Comparison of ENCODE assay signal across 16 cellular contexts in the genomic region with DNA sequence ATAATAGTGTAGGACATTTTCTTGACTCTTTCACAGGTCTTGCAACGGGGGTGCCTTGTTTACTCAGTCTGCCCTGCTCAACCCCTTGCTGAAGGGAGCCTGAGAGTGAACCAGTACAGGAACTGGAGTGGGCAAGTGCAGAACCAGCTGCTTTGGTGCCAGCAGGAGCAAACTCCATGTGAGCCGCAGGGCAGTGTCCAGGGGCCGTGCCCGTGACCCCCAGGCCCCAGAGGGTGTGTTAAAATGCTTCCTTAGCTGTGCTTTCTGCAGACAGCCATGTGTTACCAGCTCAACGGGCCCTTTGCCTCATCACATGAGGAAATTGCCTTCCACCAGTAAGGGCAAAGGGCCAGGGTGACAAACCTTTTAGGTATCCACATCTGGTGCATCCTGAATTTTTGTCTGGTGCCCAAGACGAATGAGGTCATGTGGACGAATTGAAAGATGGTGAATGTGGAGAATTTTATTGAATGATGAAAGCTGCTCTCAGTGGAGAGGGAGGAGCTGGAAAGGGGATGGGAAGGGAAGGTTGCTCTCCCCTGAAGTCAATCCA. TPM values are rescaled to one million over a fixed set of nuclear protein-coding genes. Genes with fewer than 3 reads are reported as not detected.
DNase-seq lines count a peak whose midpoint lies in the region; ATAC-seq, FAIRE-seq and TF ChIP-seq lines count a peak whose summit lies in the region.
"Had no signal": no experiment of that assay in that cellular context is flagged by ENCODE, and none has a peak within 500 bp of the region (broad histone marks: within the 10 kb centered on the region; RNA-seq: fewer than 3 reads in every experiment).

No MANE protein-coding gene starts in this region.

- no peaks in the 10 kb centered on the region for H3K4me1 ChIP-seq in HepG2 (ENCODE audit: insufficient read depth, low read length)
- H3K4me1 ChIP-seq in ascending aorta = no peaks in the 10 kb centered on the region
- H3K4me1 ChIP-seq: A549, BLaER1, Caco-2 had no signal

- POLR2A ChIA-PET in HepG2 (lab: Yijun Ruan, JAX) = no interaction called here

- CTCF ChIA-PET in HepG2 (lab: Yijun Ruan, JAX; ENCODE audit: low intra/inter-chr PET ratio, low total read pairs) = no interaction called here

- H3K36me3 ChIP-seq in MG63 = no peaks in the 10 kb centered on the region
- H3K36me3 ChIP-seq in HepG2 (replicated peaks in 1 of 2; ENCODE audit: control insufficient read depth in 1 of 2, insufficient read depth in 2 of 2, low read length in 2 of 2) = no peaks in the 10 kb centered on the region
- no peaks in the 10 kb centered on the region for H3K36me3 ChIP-seq in ascending aorta
- H3K36me3 ChIP-seq: BLaER1 had no signal

- H3K9me3 ChIP-seq in MG63 (no peaks in the 10 kb centered on the region), HepG2 (ENCODE audit: low read length) (peaks cover 50% of the 10 kb centered on the region), ascending aorta (no peaks in the 10 kb centered on the region)
- H3K9me3 ChIP-seq: A549, BLaER1, Caco-2 had no signal

- H3K79me2 ChIP-seq in HepG2 (ENCODE audit: insufficient read depth, low read length) = no peaks in the 10 kb centered on the region

- TF ChIP-seq CTCF in fibroblast of mammary gland (conservative IDR thresholded peaks at IDR 0.05; ENCODE audit: control insufficient read depth, insufficient read depth, low read depth, low read length) (no peak), HepG2 (CRISPR knock-in tag; IDR thresholded peaks at IDR 0.05) (no peak), ascending aorta (IDR thresholded peaks at IDR 0.05) (no peak)

- intact Hi-C loops in HepG2 (cut with micrococcal nuclease; ENCODE audit: unreplicated experiment) = no loop called here
- intact Hi-C loops in ascending aorta (cut with DNase I) = no loop called here

- H3K4me3 ChIP-seq in MG63 = no peak overlapping the region
- no peak overlapping the region for H3K4me3 ChIP-seq in fibroblast of mammary gland (ENCODE audit: control insufficient read depth, low read depth, low read length)
- H3K4me3 ChIP-seq in HepG2 (replicated peaks in 1 of 3; ENCODE audit: insufficient read depth in 1 of 3, low read depth in 2 of 3, low read length in 3 of 3) = no peak overlapping the region
- no peak overlapping the region for H3K4me3 ChIP-seq in ascending aorta
- H3K4me3 ChIP-seq: A549, BLaER1, GM23338, K562 had no signal

- H3K27me3 ChIP-seq in MG63 (no peaks in the 10 kb centered on the region), HepG2 (ENCODE audit: control insufficient read depth in 1 of 2, insufficient read depth in 2 of 2, low read length in 2 of 2) (no peaks in the 10 kb centered on the region), ascending aorta (no peaks in the 10 kb centered on the region)
- H3K27me3 ChIP-seq: BLaER1 had no signal

- H3K4me2 ChIP-seq in HepG2 (ENCODE audit: low read depth, low read length) = no peak overlapping the region
- H3K4me2 ChIP-seq: A549, BLaER1, GM23338 had no signal

- in situ Hi-C loops in HepG2 (cut with HindIII; ENCODE audit: extremely low pct_ligation_motif_present, low pct_unique_long_range_greater_than_20kb) = loop anchor here (25.0 kb wide), 1 partner anchor 132 kb away; no protein-coding TSS in a partner anchor

- TF ChIP-seq POLR2A in HepG2 (IDR thresholded peaks at IDR 0.05; ENCODE audit: insufficient read depth in 1 of 2, low read depth in 2 of 2, low read length in 2 of 2) = no peak

- no peak overlapping the region for H3K9ac ChIP-seq in HepG2 (ENCODE audit: insufficient read depth, low read depth, low read length)
- H3K9ac ChIP-seq: BLaER1 had no signal

- no peak for FAIRE-seq in HepG2 (lab: Jason Lieb, UNC)
- FAIRE-seq: A549, K562 had no signal

- DNase-seq in HCEC 1CT (peak; percentile 1), MG63 (peak; percentile 52), fibroblast of mammary gland (ENCODE audit: low read depth) (peak; percentile 4), HepG2 (ENCODE audit: low spot score) (no peak), ascending aorta (ENCODE audit: low spot score in 2 of 2) (no peak)
- DNase-seq: Caco-2; CD8-positive, alpha-beta memory T cell; DND-41; GF-D8; H7 had no signal

- TF ChIP-seq EP300 in HepG2 (IDR thresholded peaks at IDR 0.05; ENCODE audit: low read depth in 2 of 2, low read length in 2 of 2) = no peak
- no peak for TF ChIP-seq EP300 in HepG2 (CRISPR knock-in tag; IDR thresholded peaks at IDR 0.05; ENCODE audit: borderline replicate concordance)

- BruUV-seq in HepG2 (replicated peaks; lab: Mats Ljungman, UMichigan) = no TSS peak

- 1% methylated on average over 4 of the region's 7 CpGs for WGBS in HepG2 (ENCODE audit: low lambda C conversion rate)

- no peak for ATAC-seq in GM18873 (IDR thresholded peaks at IDR 0.05; ENCODE audit: low FRiP score, unreplicated experiment)
- no peak for ATAC-seq in HepG2
- ATAC-seq: A549, GM23338, K562 had no signal

- no peak overlapping the region for H2AFZ ChIP-seq in HepG2 (ENCODE audit: low read length)
- H2AFZ ChIP-seq: GM23338 had no signal

- TF ChIP-seq RAD21 in HepG2 (CRISPR knock-in tag; IDR thresholded peaks at IDR 0.05) = no peak

- H3K27ac ChIP-seq in HepG2 (ENCODE audit: extremely low read length, insufficient read depth, low read length) (no peak overlapping the region), ascending aorta (no peak overlapping the region)
- H3K27ac ChIP-seq: A549, BLaER1 had no signal

- H4K20me1 ChIP-seq in HepG2 (ENCODE audit: insufficient read depth, low read length) = no peaks in the 10 kb centered on the region
- H4K20me1 ChIP-seq: BLaER1 had no signal

TF ChIP-seq in HepG2, 621 proteins besides CTCF, POLR2A, EP300 and RAD21 (continues in another document):
- no peak for TF ChIP-seq RBM22 (optimal IDR thresholded peaks at IDR 0.05; ENCODE audit: low read length)
- TF ChIP-seq, protein P1, sequence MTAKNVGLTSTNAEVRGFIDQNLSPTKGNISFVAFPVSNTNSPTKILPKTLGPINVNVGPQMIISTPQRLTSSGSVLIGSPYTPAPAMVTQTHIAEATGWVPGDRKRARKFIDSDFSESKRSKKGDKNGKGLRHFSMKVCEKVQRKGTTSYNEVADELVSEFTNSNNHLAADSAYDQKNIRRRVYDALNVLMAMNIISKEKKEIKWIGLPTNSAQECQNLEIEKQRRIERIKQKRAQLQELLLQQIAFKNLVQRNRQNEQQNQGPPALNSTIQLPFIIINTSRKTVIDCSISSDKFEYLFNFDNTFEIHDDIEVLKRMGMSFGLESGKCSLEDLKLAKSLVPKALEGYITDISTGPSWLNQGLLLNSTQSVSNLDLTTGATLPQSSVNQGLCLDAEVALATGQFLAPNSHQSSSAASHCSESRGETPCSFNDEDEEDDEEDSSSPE (CRISPR knock-in tag; IDR thresholded peaks at IDR 0.05) = no peak
- TF ChIP-seq ZNF253 (CRISPR knock-in tag; IDR thresholded peaks at IDR 0.05; ENCODE audit: borderline replicate concordance) = no peak

RNA-seq across cellular contexts. Expression of gene OR5D13, which starts 53.6 kb away (rescaled TPM):
- not detected in 2 replicates for total RNA-seq in MG63 (2014; rRNA removed; shearing (Covaris generic); ENCODE audit: low replicate concordance)
- total RNA-seq in HepG2 (2016; rRNA removed; fragmentation: Illumina TruSeq; extraction: Trizol) (not detected in 2 replicates), ascending aorta (not detected)
- not detected in 2 replicates for total RNA-seq in HepG2 (2016; cell fraction: cytosol; rRNA removed; fragmentation: Illumina TruSeq; extraction: Trizol; ENCODE audit: low read depth)
- not detected in 2 replicates for total RNA-seq in HepG2 (2016; cell fraction: insoluble cytoplasmic fraction; rRNA removed; fragmentation: Illumina TruSeq; extraction: Trizol)
- total RNA-seq in HepG2 (2016; cell fraction: membrane; rRNA removed; fragmentation: Illumina TruSeq; extraction: Trizol) = not detected in 2 replicates
- total RNA-seq in HepG2 (2016; cell fraction: nucleus; rRNA removed; fragmentation: Illumina TruSeq; extraction: Trizol) = not detected in 2 replicates
- not detected in 2 replicates for polyA plus RNA-seq in HepG2 (2011; rRNA removed)
- not detected in 2 replicates for polyA plus RNA-seq in HepG2 (2011; cell fraction: cytosol; rRNA removed)
- polyA plus RNA-seq in HepG2 (2011; cell fraction: nucleus; rRNA removed) = not detected in 2 replicates
- not detected in 2 replicates for polyA plus RNA-seq in HepG2 (2012)
- polyA plus RNA-seq in HepG2 (2016; cell fraction: cytosol; fragmentation: Illumina TruSeq; extraction: Trizol; ENCODE audit: low read depth) = not detected in 2 replicates
- not detected in 2 replicates for polyA plus RNA-seq in HepG2 (2016; cell fraction: insoluble cytoplasmic fraction; fragmentation: Illumina TruSeq; extraction: Trizol; ENCODE audit: low read depth)
- polyA plus RNA-seq in HepG2 (2016; cell fraction: membrane; fragmentation: Illumina TruSeq; extraction: Trizol; ENCODE audit: low read depth) = not detected in 2 replicates
- not detected in 2 replicates for polyA plus RNA-seq in HepG2 (2016; cell fraction: nucleus; fragmentation: Illumina TruSeq; extraction: Trizol; ENCODE audit: insufficient read depth, low read depth)
- polyA minus RNA-seq in HepG2 (2011; rRNA and poly(A)+ RNA removed; ENCODE audit: low replicate concordance) = not detected in 2 replicates
- polyA minus RNA-seq in HepG2 (2011; cell fraction: cytosol; rRNA and poly(A)+ RNA removed) = not detected in 2 replicates
- not detected in 2 replicates for polyA minus RNA-seq in HepG2 (2011; cell fraction: nucleus; rRNA and poly(A)+ RNA removed)
- total RNA-seq: Caco-2; CD8-positive, alpha-beta memory T cell; GM23338; H7; K562 had no signal
- polyA plus RNA-seq: A549; AG04450; CD8-positive, alpha-beta memory T cell; GM23338; K562 had no signal

RNA-seq across cellular contexts. Expression of gene OR4C6, which starts 57.7 kb away (rescaled TPM):
- not detected in 2 replicates for total RNA-seq in MG63 (2014; rRNA removed; shearing (Covaris generic); ENCODE audit: low replicate concordance)
- total RNA-seq in HepG2 (2016; rRNA removed; fragmentation: Illumina TruSeq; extraction: Trizol) (not detected in 2 replicates), ascending aorta (not detected)
- total RNA-seq in HepG2 (2016; cell fraction: cytosol; rRNA removed; fragmentation: Illumina TruSeq; extraction: Trizol; ENCODE audit: low read depth) = not detected in 2 replicates
- total RNA-seq in HepG2 (2016; cell fraction: insoluble cytoplasmic fraction; rRNA removed; fragmentation: Illumina TruSeq; extraction: Trizol) = not detected in 2 replicates
- total RNA-seq in HepG2 (2016; cell fraction: membrane; rRNA removed; fragmentation: Illumina TruSeq; extraction: Trizol) = not detected in 2 replicates
- not detected in 2 replicates for total RNA-seq in HepG2 (2016; cell fraction: nucleus; rRNA removed; fragmentation: Illumina TruSeq; extraction: Trizol)
- polyA plus RNA-seq in HepG2 (2011; rRNA removed) = not detected in 2 replicates
- not detected in 2 replicates for polyA plus RNA-seq in HepG2 (2011; cell fraction: cytosol; rRNA removed)
- not detected in 2 replicates for polyA plus RNA-seq in HepG2 (2011; cell fraction: nucleus; rRNA removed)
- polyA plus RNA-seq in HepG2 (2012) = not detected in 2 replicates
- not detected in 2 replicates for polyA plus RNA-seq in HepG2 (2016; cell fraction: cytosol; fragmentation: Illumina TruSeq; extraction: Trizol; ENCODE audit: low read depth)
- not detected in 2 replicates for polyA plus RNA-seq in HepG2 (2016; cell fraction: insoluble cytoplasmic fraction; fragmentation: Illumina TruSeq; extraction: Trizol; ENCODE audit: low read depth)
- polyA plus RNA-seq in HepG2 (2016; cell fraction: membrane; fragmentation: Illumina TruSeq; extraction: Trizol; ENCODE audit: low read depth) = not detected in 2 replicates
- not detected in 2 replicates for polyA plus RNA-seq in HepG2 (2016; cell fraction: nucleus; fragmentation: Illumina TruSeq; extraction: Trizol; ENCODE audit: insufficient read depth, low read depth)
- not detected in 2 replicates for polyA minus RNA-seq in HepG2 (2011; rRNA and poly(A)+ RNA removed; ENCODE audit: low replicate concordance)
- not detected in 2 replicates for polyA minus RNA-seq in HepG2 (2011; cell fraction: cytosol; rRNA and poly(A)+ RNA removed)
- not detected in 2 replicates for polyA minus RNA-seq in HepG2 (2011; cell fraction: nucleus; rRNA and poly(A)+ RNA removed)
- total RNA-seq: Caco-2; CD8-positive, alpha-beta memory T cell; GM23338; H7; K562 had no signal
- polyA plus RNA-seq: A549; AG04450; CD8-positive, alpha-beta memory T cell; GM23338; K562 had no signal

Comparison
In these comparisons a context has a peak if more than half of its experiments do, and no peak if none do; other contexts are left out.
1. DNase-seq: peak in HCEC 1CT (single experiment), MG63 (single experiment) and fibroblast of mammary gland (single experiment); none in HepG2 (single experiment) and ascending aorta (0 of 2).